1 cellular context compared by ENCODE assay signal in genomic region chr18:7520200-7520780, GRCh38.
TF ChIP-seq lines count a peak whose summit lies in the region.

No MANE protein-coding gene starts in this region.

TF ChIP-seq in GM23338, 12 proteins besides CTCF, POLR2A, EP300 and RAD21 (continued from another document):
- TF ChIP-seq REST (IDR thresholded peaks at IDR 0.05; ENCODE audit: unreplicated experiment) (no peak), JUNB (IDR thresholded peaks at IDR 0.05; ENCODE audit: unreplicated experiment) (no peak), CREB1 (CRISPR knock-in tag; IDR thresholded peaks at IDR 0.05; ENCODE audit: low read depth) (no peak), ETS1 (IDR thresholded peaks at IDR 0.05) (no peak), EZH2phosphoT487 (IDR thresholded peaks at IDR 0.05; ENCODE audit: unreplicated experiment) (no peak), POLR2AphosphoS5 (IDR thresholded peaks at IDR 0.05; ENCODE audit: low read depth) (no peak), ZNF114 (CRISPR knock-in tag; IDR thresholded peaks at IDR 0.05) (no peak)
